21 cellular contexts compared by ENCODE assay signal in genomic region chr7:82087099-82087498, GRCh38.
DNase-seq lines count a peak whose midpoint lies in the region; ATAC-seq, FAIRE-seq and TF ChIP-seq lines count a peak whose summit lies in the region.
"Had no signal": no experiment of that assay in that cellular context is flagged by ENCODE, and none has a peak within 500 bp of the region (broad histone marks: within the 10 kb centered on the region; RNA-seq: fewer than 3 reads in every experiment).

No MANE protein-coding gene starts in this region.

- no peaks in the 10 kb centered on the region for H3K79me2 ChIP-seq in osteoblast (ENCODE audit: insufficient read depth, low read length)

- DNase-seq in D721Med (ENCODE audit: insufficient read length, low spot score), result no peak
- peak; percentile 12 for DNase-seq in SK-N-MC (ENCODE audit: low read depth, low spot score)
- peak; percentile 11 for DNase-seq in osteoblast (ENCODE audit: insufficient read length, low spot score, missing footprints)
- DNase-seq: ACHN; AML-193; BE2C; Calu3; CD4-positive, alpha-beta T cell; CD8-positive, alpha-beta memory T cell; DMS153; DND-41; H9; HFFc6 had no signal

- FAIRE-seq in D721Med (lab: Jason Lieb, UNC), result peak; percentile 90
- FAIRE-seq: GM12892, GM19239 had no signal

- no peaks in the 10 kb centered on the region for H3K27me3 ChIP-seq in osteoblast (ENCODE audit: insufficient read depth, low read length)
- H3K27me3 ChIP-seq: BE2C; BLaER1 treated with 17β-estradiol and CSF1 and Interleukin-3, amounts not matched to agents 10 nM and 100 nM had no signal

- H3K36me3 ChIP-seq in SK-N-MC (ENCODE audit: insufficient read depth, low read length) (peaks cover 3% of the 10 kb centered on the region), osteoblast (ENCODE audit: insufficient read depth, low read length) (peaks cover 30% of the 10 kb centered on the region)
- H3K36me3 ChIP-seq: BLaER1 treated with 17β-estradiol and CSF1 and Interleukin-3, amounts not matched to agents 10 nM and 100 nM had no signal

- H4K20me1 ChIP-seq in osteoblast (ENCODE audit: insufficient read depth, low read length), result peaks cover 3% of the 10 kb centered on the region
- H4K20me1 ChIP-seq: BLaER1 treated with 17β-estradiol and CSF1 and Interleukin-3, amounts not matched to agents 10 nM and 100 nM had no signal

- H3K9ac ChIP-seq in SK-N-MC (ENCODE audit: insufficient read length), result no peak overlapping the region
- H3K9ac ChIP-seq: BLaER1 treated with 17β-estradiol and CSF1 and Interleukin-3, amounts not matched to agents 10 nM and 100 nM had no signal

- no peak overlapping the region for H3K4me3 ChIP-seq in SK-N-MC
- H3K4me3 ChIP-seq in osteoblast (ENCODE audit: insufficient read depth, low read length), result no peak overlapping the region
- H3K4me3 ChIP-seq: BLaER1 treated with 17β-estradiol and CSF1 and Interleukin-3, amounts not matched to agents 10 nM and 100 nM; GM23338 had no signal

- H3K27ac ChIP-seq in SK-N-MC (no peak overlapping the region), osteoblast (ENCODE audit: low read depth, low read length) (no peak overlapping the region)
- H3K27ac ChIP-seq: BLaER1 treated with 17β-estradiol and CSF1 and Interleukin-3, amounts not matched to agents 10 nM and 100 nM had no signal

- no peaks in the 10 kb centered on the region for H3K9me3 ChIP-seq in SK-N-MC (ENCODE audit: low read depth, low read length)
- no peaks in the 10 kb centered on the region for H3K9me3 ChIP-seq in osteoblast (ENCODE audit: low read depth, low read length)
- H3K9me3 ChIP-seq: BE2C; BLaER1 treated with 17β-estradiol and CSF1 and Interleukin-3, amounts not matched to agents 10 nM and 100 nM had no signal

- H3K4me1 ChIP-seq in osteoblast (ENCODE audit: insufficient read depth, low read length), result no peaks in the 10 kb centered on the region
- H3K4me1 ChIP-seq: BLaER1 treated with 17β-estradiol and CSF1 and Interleukin-3, amounts not matched to agents 10 nM and 100 nM had no signal

- ATAC-seq in HG02973 (IDR thresholded peaks at IDR 0.05; ENCODE audit: unreplicated experiment) (no peak), HG03521 (IDR thresholded peaks at IDR 0.05; ENCODE audit: unreplicated experiment) (no peak), HG02571 (IDR thresholded peaks at IDR 0.05; ENCODE audit: unreplicated experiment) (no peak), HG02623 (IDR thresholded peaks at IDR 0.05; ENCODE audit: unreplicated experiment) (no peak)
- ATAC-seq: GM23338 had no signal

- no peak overlapping the region for H2AFZ ChIP-seq in osteoblast (ENCODE audit: low read length)
- H2AFZ ChIP-seq: GM23338 had no signal

- no peak overlapping the region for H3K4me2 ChIP-seq in osteoblast (ENCODE audit: insufficient read depth, low read length)
- H3K4me2 ChIP-seq: BLaER1 treated with 17β-estradiol and CSF1 and Interleukin-3, amounts not matched to agents 10 nM and 100 nM; GM23338 had no signal

- TF ChIP-seq CTCF in D721Med (IDR thresholded peaks at IDR 0.05; ENCODE audit: insufficient read depth, missing control alignments), result no peak
- no peak for TF ChIP-seq CTCF in osteoblast (IDR thresholded peaks at IDR 0.05; ENCODE audit: extremely low read depth, low read depth, low read length)
